ENCODE assay signal across 12 cellular contexts in genomic region chr7:4845740-4846142, GRCh38. TPM values are rescaled to one million over a fixed set of nuclear protein-coding genes. Genes with fewer than 3 reads are reported as not detected.
DNase-seq lines count a peak whose midpoint lies in the region; ATAC-seq and TF ChIP-seq lines count a peak whose summit lies in the region.
"Had no signal": no experiment of that assay in that cellular context is flagged by ENCODE, and none has a peak within 500 bp of the region (broad histone marks: within the 10 kb centered on the region; RNA-seq: fewer than 3 reads in every experiment).

No MANE protein-coding gene starts in this region.

- TF ChIP-seq CTCF in choroid plexus epithelial cell (conservative IDR thresholded peaks at IDR 0.05; ENCODE audit: low read depth, low read length) (peak; percentile 50), lower lobe of right lung (IDR thresholded peaks at IDR 0.05) (peak; percentile 17)

- H3K27me3 ChIP-seq in MG63 (no peaks in the 10 kb centered on the region), lower lobe of right lung (ENCODE audit: low read depth) (no peaks in the 10 kb centered on the region)

- no peaks in the 10 kb centered on the region for H3K4me1 ChIP-seq in lower lobe of right lung

- H3K9me3 ChIP-seq in MG63: no peaks in the 10 kb centered on the region
- no peaks in the 10 kb centered on the region for H3K9me3 ChIP-seq in lower lobe of right lung

- intact Hi-C loops in lower lobe of right lung (cut with DNase I): no loop called here

- no peaks in the 10 kb centered on the region for H3K36me3 ChIP-seq in MG63
- no peaks in the 10 kb centered on the region for H3K36me3 ChIP-seq in lower lobe of right lung

- ATAC-seq in lower lobe of right lung (no peak), HG02759 (IDR thresholded peaks at IDR 0.05; ENCODE audit: unreplicated experiment) (no peak), HG03442 (IDR thresholded peaks at IDR 0.05; ENCODE audit: unreplicated experiment) (no peak), HG03460 (IDR thresholded peaks at IDR 0.05; ENCODE audit: unreplicated experiment) (no peak)

- H3K4me3 ChIP-seq in MG63 (peak overlapping the region; percentile 25), choroid plexus epithelial cell (ENCODE audit: low read depth, low read length) (peak overlapping the region; percentile 35), lower lobe of right lung (no peak overlapping the region)
- H3K4me3 ChIP-seq: SK-N-MC had no signal

- peak overlapping the region; percentile 31 for H3K27ac ChIP-seq in lower lobe of right lung
- H3K27ac ChIP-seq: SK-N-MC had no signal

- peak; percentile 73 for DNase-seq in AG20443 (ENCODE audit: low spot score)
- DNase-seq in MG63: peak; percentile 39
- DNase-seq in choroid plexus epithelial cell (ENCODE audit: low read depth): peak; percentile 20
- DNase-seq in lower lobe of right lung: no peak
- DNase-seq in LoVo (ENCODE audit: low spot score): no peak
- DNase-seq: activated effector memory CD4-positive, alpha-beta T cell treated with Interleukin-2 at 50 U/mL for 16 hours; KG1; occipital lobe had no signal

RNA-seq across cellular contexts. Expression of gene PAPOLB, which starts 16.1 kb away (rescaled TPM):
- total RNA-seq in MG63 (2014; rRNA removed; shearing (Covaris generic); ENCODE audit: low replicate concordance): 0.94 TPM in 1 of 2 replicates, not detected in the other
- 0.24 TPM for total RNA-seq in lower lobe of right lung

RNA-seq across cellular contexts. Expression of gene RADIL, which starts 37.8 kb away (rescaled TPM):
- total RNA-seq in MG63 (2014; rRNA removed; shearing (Covaris generic); ENCODE audit: low replicate concordance): 1.1 and 1.6 TPM in 2 replicates
- total RNA-seq in lower lobe of right lung: 9.7 TPM

Comparison
In these comparisons a context has a peak if more than half of its experiments do, and no peak if none do; other contexts are left out.
1. DNase-seq: peak in AG20443 (single experiment), MG63 (single experiment) and choroid plexus epithelial cell (single experiment); none in lower lobe of right lung (single experiment) and LoVo (single experiment).